In genomic region chr9:32524558-32525461, GRCh38 we compare ENCODE assay signal across 1 cellular context.
TF ChIP-seq lines count a peak whose summit lies in the region.

No MANE protein-coding gene starts in this region.

TF ChIP-seq in H1, 55 proteins besides CTCF, POLR2A, EP300 and RAD21:
- no peak for TF ChIP-seq PHF8 (conservative IDR thresholded peaks at IDR 0.05; ENCODE audit: low read depth, low read length)
- TF ChIP-seq MAX (IDR thresholded peaks at IDR 0.05), result no peak
- TF ChIP-seq SIRT6 (IDR thresholded peaks at IDR 0.05; ENCODE audit: low read length), result no peak
- no peak for TF ChIP-seq CHD2 (IDR thresholded peaks at IDR 0.05; ENCODE audit: low read length)
- TF ChIP-seq CBX8 (IDR thresholded peaks at IDR 0.05; ENCODE audit: borderline replicate concordance, low read depth, low read length), result no peak
- no peak for TF ChIP-seq TCF12 (IDR thresholded peaks at IDR 0.05; ENCODE audit: low read depth, low read length)
- no peak for TF ChIP-seq CHD7 (IDR thresholded peaks at IDR 0.05; ENCODE audit: insufficient replicate concordance, low read length)
- TF ChIP-seq BCL11A (IDR thresholded peaks at IDR 0.05; ENCODE audit: low read depth in 2 of 2, low read length in 2 of 2), result no peak
- no peak for TF ChIP-seq SP4 (IDR thresholded peaks at IDR 0.05; ENCODE audit: low read length)
- no peak for TF ChIP-seq KDM4A (IDR thresholded peaks at IDR 0.05; ENCODE audit: low read depth, low read length, severe bottlenecking)
- TF ChIP-seq JUN (IDR thresholded peaks at IDR 0.05; ENCODE audit: low read depth, low read length), result no peak
- no peak for TF ChIP-seq TBP (IDR thresholded peaks at IDR 0.05; ENCODE audit: low read depth, low read length)
- no peak for TF ChIP-seq RXRA (IDR thresholded peaks at IDR 0.05; ENCODE audit: insufficient read depth, low read depth, low read length)
- no peak for TF ChIP-seq FOSL1 (IDR thresholded peaks at IDR 0.05; ENCODE audit: insufficient read depth, low read depth, low read length)
